8 cellular contexts compared by ENCODE assay signal in the genomic region with DNA sequence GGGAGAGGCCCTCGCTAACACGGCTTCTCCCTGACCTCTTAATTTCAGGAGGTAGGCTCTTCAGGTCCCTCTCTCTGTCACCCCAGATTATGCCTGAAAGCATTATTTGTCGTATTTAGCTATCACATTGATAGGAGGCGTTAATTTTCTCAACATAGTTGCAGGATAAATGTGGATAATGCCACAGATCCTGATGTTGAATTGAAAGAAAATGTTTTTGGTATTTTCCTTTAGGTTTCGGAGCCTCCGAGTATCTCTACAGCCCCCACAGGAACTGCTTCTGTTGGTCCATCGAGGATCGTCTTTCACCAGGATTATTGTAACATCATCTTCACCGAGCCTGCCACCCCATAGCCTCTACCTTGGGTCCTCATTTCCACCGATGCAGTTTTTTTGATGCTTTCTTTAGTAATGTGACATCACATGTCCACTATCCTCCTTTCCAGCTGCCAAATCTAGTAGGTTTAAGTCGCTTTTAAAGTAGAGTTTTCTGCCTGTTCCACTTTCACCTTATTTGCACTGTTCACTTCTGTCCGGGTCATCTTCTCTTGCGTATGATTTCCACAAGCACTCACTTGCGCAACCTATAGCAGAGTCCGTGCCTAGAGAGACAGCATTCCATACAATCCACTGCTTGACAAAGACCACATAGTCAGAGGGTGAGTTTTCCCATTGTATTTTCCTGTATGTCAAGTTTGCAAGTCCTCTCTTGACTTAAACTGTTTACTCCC. TPM values are rescaled to one million over a fixed set of nuclear protein-coding genes. Genes with fewer than 3 reads are reported as not detected.
DNase-seq lines count a peak whose midpoint lies in the region; ATAC-seq, FAIRE-seq and TF ChIP-seq lines count a peak whose summit lies in the region.

No MANE protein-coding gene starts in this region.

- TF ChIP-seq CTCF in astrocyte (IDR thresholded peaks at IDR 0.05; ENCODE audit: insufficient read depth, low read depth, low read length) = no peak
- TF ChIP-seq CTCF in spleen (IDR thresholded peaks at IDR 0.05 in 8 of 11, conservative IDR thresholded peaks at IDR 0.05 in 3 of 11) = no peak

- WGBS in spleen, 5 donors = 23 to 38% (median 25%) methylated on average over 14 to 15 of the region's 15 CpGs

- FAIRE-seq in astrocyte (lab: Jason Lieb, UNC) = no peak

- H3K36me3 Mint-ChIP-seq in astrocyte (ENCODE audit: low read depth, unreplicated experiment) = no peaks in the 10 kb centered on the region
- H3K36me3 Mint-ChIP-seq in immature natural killer cell = peaks cover 0 to 8% (median 8%) of the 10 kb centered on the region in 3 donors

- peak overlapping the region; percentile 83 for H3K4me3 Mint-ChIP-seq in astrocyte (ENCODE audit: unreplicated experiment)
- H3K4me3 Mint-ChIP-seq in immature natural killer cell = peak overlapping the region; percentile 88 to 94 (median 92)

- H3K27ac ChIP-seq in astrocyte (ENCODE audit: low read depth, low read length) = peak overlapping the region; percentile 51
- peak overlapping the region; percentile 79 to 93 (median 88) for H3K27ac ChIP-seq in spleen

- H3K27me3 Mint-ChIP-seq in astrocyte (ENCODE audit: low read depth, unreplicated experiment) (peaks cover 14% of the 10 kb centered on the region), immature natural killer cell (ENCODE audit: low read depth in 3 of 3) (peaks cover 6 to 12% (median 9%) of the 10 kb centered on the region in 3 donors)

- H3K36me3 ChIP-seq in astrocyte (ENCODE audit: insufficient read depth, low read length) = no peaks in the 10 kb centered on the region
- H3K36me3 ChIP-seq in spleen = no peaks in the 10 kb centered on the region

- peak overlapping the region; percentile 98 for H3K4me2 ChIP-seq in astrocyte (ENCODE audit: low read length)

- H3K9ac ChIP-seq in astrocyte (ENCODE audit: low read length) = peak overlapping the region; percentile 90

- H3K9me3 Mint-ChIP-seq in astrocyte (ENCODE audit: unreplicated experiment) (peaks cover 2% of the 10 kb centered on the region), immature natural killer cell (no peaks in the 10 kb centered on the region)

- H3K27me3 ChIP-seq in astrocyte (ENCODE audit: insufficient read depth, low read length) (peaks cover 21% of the 10 kb centered on the region), spleen (replicated peaks in 1 of 7) (peaks cover 0 to 21% (median 0%) of the 10 kb centered on the region in 7 donors)

- H3K4me3 ChIP-seq in astrocyte (ENCODE audit: insufficient read depth, low read depth, low read length) (peak overlapping the region; percentile 93), spleen (peak overlapping the region; percentile 55 to 81 (median 68))

- intact Hi-C loops in spleen (cut with DNase I; ENCODE audit: low total_unique reads) = no loop called here

- no peak for ATAC-seq in GM18907 (IDR thresholded peaks at IDR 0.05; ENCODE audit: unreplicated experiment)

- peaks cover 15% of the 10 kb centered on the region for H3K4me1 ChIP-seq in astrocyte (ENCODE audit: insufficient read depth, low read length)
- H3K4me1 ChIP-seq in spleen = peaks cover 6 to 28% (median 20%) of the 10 kb centered on the region in 6 donors

- peak overlapping the region; percentile 82 for H2AFZ ChIP-seq in astrocyte (ENCODE audit: low read depth, low read length)

- H3K79me2 ChIP-seq in astrocyte (ENCODE audit: insufficient read depth, low read length) = no peaks in the 10 kb centered on the region

- H3K4me1 Mint-ChIP-seq in astrocyte (ENCODE audit: low read depth, unreplicated experiment) (peaks cover 8% of the 10 kb centered on the region), immature natural killer cell (peaks cover 23 to 35% of the 10 kb centered on the region in 2 donors)

- H3K27ac Mint-ChIP-seq in astrocyte (ENCODE audit: unreplicated experiment) (peak overlapping the region; percentile 42), immature natural killer cell (peak overlapping the region; percentile 55 to 90 (median 82))

- H4K20me1 ChIP-seq in astrocyte (ENCODE audit: insufficient read depth, low read length) = no peaks in the 10 kb centered on the region

- no peak for TF ChIP-seq POLR2A in spleen (IDR thresholded peaks at IDR 0.05)

- H3K9me3 ChIP-seq in astrocyte (ENCODE audit: insufficient read depth, low read depth, low read length) (no peaks in the 10 kb centered on the region), spleen (peaks cover 0 to 5% (median 0%) of the 10 kb centered on the region in 8 donors)

- DNase-seq in NCI-H2227 (lab: John Stamatoyannopoulos, UW; ENCODE audit: unreplicated experiment) (peak; percentile 16), NCI-H2227 treated with DMSO at 0.1 percent for 48 hours (lab: John Stamatoyannopoulos, UW) (no peak), M059J (ENCODE audit: low read depth) (peak; percentile 57), astrocyte (ENCODE audit: low read depth) (peak; percentile 86), immature natural killer cell (peak in 2 of 3 donors; percentile 4 to 13), spleen (no peak), COLO829 (ENCODE audit: low spot score) (no peak)

RNA-seq across cellular contexts. Expression of a gene that starts 0.7 kb away (rescaled TPM):
- total RNA-seq in M059J (2014; rRNA removed; shearing (Covaris generic)) = 11.6 and 11.9 TPM in 2 replicates
- total RNA-seq in astrocyte (5.1 and 5.3 TPM in 2 replicates), spleen (1 to 10 TPM; 3.2 to 8.0 (median 6.7) TPM)
- polyA plus RNA-seq in immature natural killer cell (1 to 10 TPM; 2.0 to 7.4 (median 3.9) TPM), spleen (1 to 10 TPM; 2.2 to 3.0 (median 2.8) TPM)

RNA-seq across cellular contexts. Expression of a gene that starts 55.0 kb away (rescaled TPM):
- total RNA-seq in M059J (2014; rRNA removed; shearing (Covaris generic)) = 9.2 and 9.7 TPM in 2 replicates
- total RNA-seq in astrocyte = 12.0 and 13.1 TPM in 2 replicates
- 1 to 10 TPM; 1.5 to 3.4 (median 1.7) TPM for polyA plus RNA-seq in immature natural killer cell
- 10 to 100 TPM; 13.5 to 24.9 (median 23.1) TPM for total RNA-seq in spleen
- 1 to 10 TPM; 2.7 to 2.9 (median 2.7) TPM for polyA plus RNA-seq in spleen

Comparison
In these comparisons a context has a peak if more than half of its experiments do, and no peak if none do; other contexts are left out.
1. DNase-seq: peak in NCI-H2227 (single experiment), M059J (single experiment), astrocyte (single experiment) and immature natural killer cell (2 of 3); none in NCI-H2227 treated with DMSO at 0.1 percent for 48 hours (single experiment), spleen (single experiment) and COLO829 (single experiment).